16 cellular contexts compared by ENCODE assay signal in the genomic region with DNA sequence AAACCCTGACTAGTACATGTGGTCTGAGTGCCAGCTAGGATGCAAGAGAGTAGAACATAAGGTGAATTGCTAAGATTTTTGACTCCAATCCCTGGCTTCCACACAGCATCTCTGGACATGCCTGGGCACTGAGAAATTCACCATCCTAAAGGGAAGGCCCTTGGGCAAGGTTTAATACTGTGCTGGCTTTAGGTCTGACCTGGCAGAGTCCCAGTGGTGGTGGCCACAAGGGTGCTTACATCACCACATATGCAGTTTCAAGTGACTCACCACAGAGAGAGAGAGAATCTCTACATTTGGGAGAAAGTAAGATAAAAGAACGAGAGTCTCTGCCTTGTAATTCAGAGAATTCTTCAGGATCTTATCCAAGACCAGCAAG.
A peak's percentile ranks its signal among the peaks of the same experiment; 100 is the strongest.
DNase-seq lines count a peak whose midpoint lies in the region; ATAC-seq and TF ChIP-seq lines count a peak whose summit lies in the region.
"Had no signal": no experiment of that assay in that cellular context is flagged by ENCODE, and none has a peak within 500 bp of the region (broad histone marks: within the 10 kb centered on the region; RNA-seq: fewer than 3 reads in every experiment).

No MANE protein-coding gene starts in this region.

- no peaks in the 10 kb centered on the region for H3K23me2 ChIP-seq in H9 (ENCODE audit: insufficient read length, low read depth, low read length, poor library complexity, severe bottlenecking)

- H3K27me3 ChIP-seq in NT2/D1 (ENCODE audit: insufficient read depth, insufficient read length) (no peaks in the 10 kb centered on the region), kidney epithelial cell (ENCODE audit: control insufficient read depth, insufficient read depth, low read length) (no peaks in the 10 kb centered on the region), H9 (ENCODE audit: insufficient read depth, low read length) (no peaks in the 10 kb centered on the region)

- no peak overlapping the region for H2BK120ac ChIP-seq in H9 (ENCODE audit: low read depth, low read length, poor library complexity, severe bottlenecking)

- BruUV-seq in MCF 10A (replicated peaks; lab: Mats Ljungman, UMichigan), result no TSS peak

- H3K27ac ChIP-seq in H9 (ENCODE audit: insufficient read length, low read depth, low read length), result no peak overlapping the region

- H2BK5ac ChIP-seq in H9 (ENCODE audit: insufficient read length, low read length), result no peak overlapping the region

- H3K9me3 ChIP-seq in NT2/D1 (ENCODE audit: insufficient read depth, low read length) (no peaks in the 10 kb centered on the region), H9 (ENCODE audit: control insufficient read depth, low read depth, low read length) (no peaks in the 10 kb centered on the region)

- peak; percentile 4 for DNase-seq in ELR (ENCODE audit: low read depth)
- peak; percentile 11 for DNase-seq in NT2/D1 (ENCODE audit: low read depth, low spot score)
- DNase-seq in MCF 10A (ENCODE audit: unreplicated experiment), result peak; percentile 96
- DNase-seq in kidney epithelial cell (ENCODE audit: low read depth), result peak; percentile 56
- no peak for DNase-seq in NCI-H510A (lab: John Stamatoyannopoulos, UW)
- no peak for DNase-seq in H9
- DNase-seq in activated naive CD8-positive, alpha-beta T cell treated with anti-CD3 and anti-CD28 coated beads for 36 hours, result no peak
- DNase-seq: activated CD4-positive, alpha-beta T cell treated with anti-CD3 and anti-CD28 coated beads for 4 hours; caudate nucleus; NCI-H1694; stimulated activated CD4-positive, alpha-beta T cell treated with anti-CD3 and anti-CD28 coated beads, Interleukin-2, amount 100 ng/mL, for 48 hours; stimulated activated naive CD4-positive, alpha-beta T cell; SW 1271 had no signal

- no peak overlapping the region for H3K9ac ChIP-seq in NT2/D1 (ENCODE audit: insufficient read length, low read depth)
- no peak overlapping the region for H3K9ac ChIP-seq in H9 (ENCODE audit: extremely low read depth, insufficient read length, low read length)

- H3K27me3 Mint-ChIP-seq in MCF 10A (ENCODE audit: insufficient read depth, unreplicated experiment) (no peaks in the 10 kb centered on the region), H9 (ENCODE audit: low read depth) (no peaks in the 10 kb centered on the region)
- no peaks in the 10 kb centered on the region for H3K27me3 Mint-ChIP-seq in activated naive CD8-positive, alpha-beta T cell treated with anti-CD3 and anti-CD28 coated beads for 36 hours
- H3K27me3 Mint-ChIP-seq in activated T-helper 17 cell treated with anti-CD3 and anti-CD28 coated beads, Interleukin-2, amount 50 U/mL, for 72 hours, result no peaks in the 10 kb centered on the region

- no peak overlapping the region for H4K5ac ChIP-seq in H9 (ENCODE audit: insufficient read length, low read depth, low read length)

- no peak overlapping the region for H3K14ac ChIP-seq in H9 (ENCODE audit: insufficient read depth, low read length)

- H3K36me3 ChIP-seq in NT2/D1 (ENCODE audit: insufficient read depth, insufficient read length, low read length) (no peaks in the 10 kb centered on the region), kidney epithelial cell (ENCODE audit: control insufficient read depth, insufficient read depth, low read length) (no peaks in the 10 kb centered on the region)

- no peak overlapping the region for H3K56ac ChIP-seq in H9 (ENCODE audit: insufficient read length, low read depth, low read length)

- H3K4me3 ChIP-seq in NT2/D1 (ENCODE audit: insufficient read length, low read depth), result no peak overlapping the region
- no peak overlapping the region for H3K4me3 ChIP-seq in kidney epithelial cell (ENCODE audit: low read depth, low read length)

- H3K36me3 Mint-ChIP-seq in MCF 10A (ENCODE audit: insufficient read depth, unreplicated experiment), result no peaks in the 10 kb centered on the region
- H3K36me3 Mint-ChIP-seq in H9 (ENCODE audit: insufficient read depth in 1 of 3, low read depth in 3 of 3), result no peaks in the 10 kb centered on the region; a peak in 1 of 7 replicates
- no peaks in the 10 kb centered on the region for H3K36me3 Mint-ChIP-seq in activated naive CD8-positive, alpha-beta T cell treated with anti-CD3 and anti-CD28 coated beads for 36 hours
- H3K36me3 Mint-ChIP-seq in activated T-helper 17 cell treated with anti-CD3 and anti-CD28 coated beads, Interleukin-2, amount 50 U/mL, for 72 hours (ENCODE audit: low read depth), result no peaks in the 10 kb centered on the region
- H3K36me3 Mint-ChIP-seq: CD14-positive monocyte had no signal

- POLR2A ChIA-PET in MCF 10A (lab: Yijun Ruan, JAX), result interaction anchor here (0.5 to 1.4 kb wide), 3 partner anchors 153 to 977 kb away, joined by 3 read pairs; no protein-coding TSS in a partner anchor

- intact Hi-C loops in MCF 10A (cut with micrococcal nuclease), result no loop called here

- H3K4me2 ChIP-seq in H9 (ENCODE audit: insufficient read depth, insufficient read length, low read length), result no peak overlapping the region

- no peak overlapping the region for H4K91ac ChIP-seq in H9 (ENCODE audit: insufficient read length, low read depth, low read length)

- H3K23ac ChIP-seq in H9 (ENCODE audit: insufficient read length, low read depth, low read length), result no peak overlapping the region

- H3K4me1 ChIP-seq in NT2/D1 (ENCODE audit: insufficient read depth, insufficient read length) (no peaks in the 10 kb centered on the region), H9 (ENCODE audit: insufficient read depth, low read length) (no peaks in the 10 kb centered on the region)

- H3K79me2 ChIP-seq in H9 (ENCODE audit: insufficient read depth, low read length), result no peaks in the 10 kb centered on the region

- no peak overlapping the region for H2AFZ ChIP-seq in H9 (ENCODE audit: low read length)

- no peaks in the 10 kb centered on the region for H4K20me1 ChIP-seq in H9 (ENCODE audit: control insufficient read depth, insufficient read depth, insufficient read length)

- no peak overlapping the region for H2AK5ac ChIP-seq in H9 (ENCODE audit: insufficient read length, low read length)

- peaks cover 13% of the 10 kb centered on the region for H3K9me3 Mint-ChIP-seq in MCF 10A (ENCODE audit: unreplicated experiment)
- H3K9me3 Mint-ChIP-seq in H9, result no peaks in the 10 kb centered on the region; a peak in 1 of 5 replicates
- H3K9me3 Mint-ChIP-seq in activated naive CD8-positive, alpha-beta T cell treated with anti-CD3 and anti-CD28 coated beads for 36 hours, result peaks cover 9% of the 10 kb centered on the region
- H3K9me3 Mint-ChIP-seq in activated T-helper 17 cell treated with anti-CD3 and anti-CD28 coated beads, Interleukin-2, amount 50 U/mL, for 72 hours, result peaks cover 5% of the 10 kb centered on the region

- CTCF ChIA-PET in MCF 10A (lab: Yijun Ruan, JAX), result no interaction called here

- no peak overlapping the region for H3K4me3 Mint-ChIP-seq in MCF 10A (ENCODE audit: unreplicated experiment)
- H3K4me3 Mint-ChIP-seq in H9, result no peak overlapping the region
- H3K4me3 Mint-ChIP-seq in activated naive CD8-positive, alpha-beta T cell treated with anti-CD3 and anti-CD28 coated beads for 36 hours, result no peak overlapping the region
- H3K4me3 Mint-ChIP-seq in activated T-helper 17 cell treated with anti-CD3 and anti-CD28 coated beads, Interleukin-2, amount 50 U/mL, for 72 hours, result no peak overlapping the region
- H3K4me3 Mint-ChIP-seq: activated T-helper 1 cell treated with anti-CD3 and anti-CD28 coated beads, Interleukin-12 subunit alpha, Interleukin-12 subunit beta, Interleukin-2, Interleukin-4 antibody, amounts not matched to agents 30 ng/mL and 10 ng/mL and 1 ng/mL, durations not matched to agents 14 hours and 24 hours and 36 hours; CD14-positive monocyte had no signal

- H4K8ac ChIP-seq in H9 (replicated peaks; ENCODE audit: insufficient read length, low read depth, low read length), result no peak overlapping the region

- H3T11ph ChIP-seq in H9 (ENCODE audit: low read length), result no peak overlapping the region

- no peaks in the 10 kb centered on the region for H3K79me1 ChIP-seq in H9 (ENCODE audit: insufficient read depth, low read depth, low read length, poor library complexity, severe bottlenecking)

- no peak for TF ChIP-seq CTCF in MCF 10A (IDR thresholded peaks at IDR 0.05; ENCODE audit: unreplicated experiment)
- no peak for TF ChIP-seq CTCF in kidney epithelial cell (IDR thresholded peaks at IDR 0.05; ENCODE audit: insufficient read depth, low read length, poor library complexity, severe bottlenecking)
- no peak for TF ChIP-seq CTCF in H9 (conservative IDR thresholded peaks at IDR 0.05)

- WGBS in H9 (ENCODE audit: extremely low coverage, insufficient read length, low lambda C conversion rate), result no CpG with 5 or more reads among the region's 1 CpG

- no peak overlapping the region for H2BK12ac ChIP-seq in H9 (ENCODE audit: insufficient read length, low read depth, low read length)

- no peak overlapping the region for H3K18ac ChIP-seq in H9 (ENCODE audit: insufficient read length, low read depth, low read length)

- H3K27ac Mint-ChIP-seq in MCF 10A (ENCODE audit: low read depth, unreplicated experiment) (peak overlapping the region; percentile 60), H9 (no peak overlapping the region)
- H3K27ac Mint-ChIP-seq in activated naive CD8-positive, alpha-beta T cell treated with anti-CD3 and anti-CD28 coated beads for 36 hours, result no peak overlapping the region
- no peak overlapping the region for H3K27ac Mint-ChIP-seq in activated T-helper 17 cell treated with anti-CD3 and anti-CD28 coated beads, Interleukin-2, amount 50 U/mL, for 72 hours
- H3K27ac Mint-ChIP-seq: activated T-helper 1 cell treated with anti-CD3 and anti-CD28 coated beads, Interleukin-12 subunit alpha, Interleukin-12 subunit beta, Interleukin-2, Interleukin-4 antibody, amounts not matched to agents 30 ng/mL and 10 ng/mL and 1 ng/mL, durations not matched to agents 14 hours and 24 hours and 36 hours; CD14-positive monocyte had no signal

- H3K4me1 Mint-ChIP-seq in MCF 10A (ENCODE audit: insufficient read depth, unreplicated experiment), result peaks cover 19% of the 10 kb centered on the region
- peaks cover 4 to 5% of the 10 kb centered on the region in 2 experiments; a peak in 3 of 4 replicates for H3K4me1 Mint-ChIP-seq in H9
- no peaks in the 10 kb centered on the region for H3K4me1 Mint-ChIP-seq in activated naive CD8-positive, alpha-beta T cell treated with anti-CD3 and anti-CD28 coated beads for 36 hours
- no peaks in the 10 kb centered on the region for H3K4me1 Mint-ChIP-seq in activated T-helper 17 cell treated with anti-CD3 and anti-CD28 coated beads, Interleukin-2, amount 50 U/mL, for 72 hours
- H3K4me1 Mint-ChIP-seq: CD14-positive monocyte had no signal

- H2BK15ac ChIP-seq in H9 (ENCODE audit: low read depth, low read length), result no peak overlapping the region

- H2BK20ac ChIP-seq in H9 (ENCODE audit: low read depth, low read length, poor library complexity, severe bottlenecking), result no peak overlapping the region

- H3K4ac ChIP-seq in H9 (ENCODE audit: low read depth, low read length), result no peak overlapping the region

- no peak for ATAC-seq in activated T-helper 17 cell treated with anti-CD3 and anti-CD28 coated beads, Interleukin-2, amount 50 U/mL, for 72 hours (replicated peaks)

Comparison
In these comparisons a context has a peak if more than half of its experiments do, and no peak if none do; other contexts are left out.
1. DNase-seq: peak in ELR (single experiment), NT2/D1 (single experiment), MCF 10A (single experiment) and kidney epithelial cell (single experiment); none in NCI-H510A (single experiment), H9 (single experiment) and activated naive CD8-positive, alpha-beta T cell treated with anti-CD3 and anti-CD28 coated beads for 36 hours (single experiment).